In genomic region chr18:45251236-45251635, GRCh38 we compare ENCODE assay signal across 25 cellular contexts.
"Had no signal": no experiment of that assay in that cellular context is flagged by ENCODE, and none has a peak within 500 bp of the region (broad histone marks: within the 10 kb centered on the region; RNA-seq: fewer than 3 reads in every experiment).

No MANE protein-coding gene starts in this region.

- H3K9me3 ChIP-seq: SJCRH30 had no signal

- H3K4me3 ChIP-seq: cardiac muscle cell, SJCRH30 had no signal

- H3K36me3 Mint-ChIP-seq: activated naive CD8-positive, alpha-beta T cell treated with anti-CD3 and anti-CD28 coated beads, Interleukin-2, amount 10 ng/mL, durations not matched to agents 7 days and 5 days; WTC11 had no signal

- ATAC-seq: activated CD8-positive, alpha-beta T cell treated with anti-CD3 and anti-CD28 coated beads, Interleukin-2, amount 10 ng/mL, durations not matched to agents 7 days and 5 days; SK-N-SH treated with all-trans-retinoic acid at 6 μM for 48 hours; WTC11 had no signal

- H3K4me1 Mint-ChIP-seq: activated naive CD8-positive, alpha-beta T cell treated with anti-CD3 and anti-CD28 coated beads, Interleukin-2, amount 10 ng/mL, durations not matched to agents 7 days and 5 days had no signal

- H3K27ac Mint-ChIP-seq: activated CD8-positive, alpha-beta T cell treated with anti-CD3 and anti-CD28 coated beads, Interleukin-2, amount 10 ng/mL, durations not matched to agents 7 days and 5 days; activated naive CD8-positive, alpha-beta T cell treated with anti-CD3 and anti-CD28 coated beads, Interleukin-2, amount 10 ng/mL, durations not matched to agents 7 days and 5 days; T-helper 2 cell treated with Interferon-gamma antibody and Interleukin-4, amounts not matched to agents 5 μg/mL and 100 μg/mL, for 36 hours; WTC11 had no signal

- H3K27me3 ChIP-seq: brain microvascular endothelial cell, cardiac muscle cell, SJCRH30 had no signal

- H3K36me3 ChIP-seq: brain microvascular endothelial cell, cardiac muscle cell, SJCRH30 had no signal

- H3K9me3 Mint-ChIP-seq: activated naive CD8-positive, alpha-beta T cell treated with anti-CD3 and anti-CD28 coated beads, Interleukin-2, amount 10 ng/mL, durations not matched to agents 7 days and 5 days; T-helper 2 cell treated with Interferon-gamma antibody and Interleukin-4, amounts not matched to agents 5 μg/mL and 100 μg/mL, for 36 hours; WTC11 had no signal

- H3K4me3 Mint-ChIP-seq: activated CD8-positive, alpha-beta T cell treated with anti-CD3 and anti-CD28 coated beads, Interleukin-2, amount 10 ng/mL, durations not matched to agents 7 days and 5 days; activated naive CD8-positive, alpha-beta T cell treated with anti-CD3 and anti-CD28 coated beads, Interleukin-2, amount 10 ng/mL, durations not matched to agents 7 days and 5 days; T-helper 2 cell treated with Interferon-gamma antibody and Interleukin-4, amounts not matched to agents 5 μg/mL and 100 μg/mL, for 36 hours; WTC11 had no signal

- DNase-seq: activated CD4-positive, alpha-beta T cell treated with anti-CD3 and anti-CD28 coated beads for 48 hours; activated CD4-positive, alpha-beta T cell treated with anti-CD3 and anti-CD28 coated beads, Interleukin-2, amount 50 U/mL, for 4 hours; activated CD4-positive, CD25-positive, alpha-beta regulatory T cell treated with anti-CD3 and anti-CD28 coated beads, Interleukin-2, amount 50 U/mL, for 72 hours; activated CD8-positive, alpha-beta memory T cell treated with anti-CD3 and anti-CD28 coated beads, Interleukin-2, amount 50 U/mL, for 48 hours; activated CD8-positive, alpha-beta T cell treated with anti-CD3 and anti-CD28 coated beads, Interleukin-2, amount 10 ng/mL, durations not matched to agents 7 days and 5 days; activated naive CD4-positive, alpha-beta T cell treated with anti-CD3 and anti-CD28 coated beads, Interleukin-2, amount 50 U/mL, for 16 hours; activated naive CD8-positive, alpha-beta T cell treated with anti-CD3 and anti-CD28 coated beads, Interleukin-2, amount 10 ng/mL, durations not matched to agents 7 days and 5 days; activated T-cell treated with anti-CD3 and anti-CD28 coated beads, Interleukin-2, amount 50 U/mL, for 1 hour; aorta; brain microvascular endothelial cell; MM.1S; NCI-H1105; NCI-H1436; NCI-H187; NCI-H2081; NCI-H2227 treated with DMSO at 0.1 percent for 48 hours; NCI-H446 treated with DMSO at 0.1 percent for 48 hours; NCI-H524 treated with DMSO at 0.1 percent for 48 hours; NCI-H748 treated with DMSO at 0.1 percent for 48 hours; SJCRH30; SW 1271 had no signal

- H3K27ac ChIP-seq: brain microvascular endothelial cell, cardiac muscle cell, SJCRH30 had no signal
